ENCODE assay signal across 4 cellular contexts in the genomic region with DNA sequence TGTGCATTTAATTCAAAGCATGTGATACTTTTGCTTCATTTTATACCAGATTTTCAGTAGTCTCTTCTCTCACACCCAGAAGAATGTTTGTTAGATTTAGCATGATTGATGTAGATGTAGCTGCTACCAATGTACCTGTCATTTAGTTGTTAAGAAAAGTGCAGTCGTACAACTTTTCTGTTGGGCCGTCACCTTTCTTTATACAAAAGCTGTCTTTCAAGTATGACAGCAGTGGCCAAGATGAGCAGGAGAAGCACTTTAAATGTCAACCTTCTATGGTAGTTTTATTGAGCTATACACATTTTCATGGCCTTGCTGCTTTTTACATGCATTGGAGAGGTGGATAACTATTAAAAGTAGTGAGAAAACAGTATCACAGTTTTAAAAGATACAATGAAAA.
"Had no signal": no experiment of that assay in that cellular context is flagged by ENCODE, and none has a peak within 500 bp of the region (broad histone marks: within the 10 kb centered on the region; RNA-seq: fewer than 3 reads in every experiment).

No MANE protein-coding gene starts in this region.

- H3K27ac ChIP-seq: HL-60 had no signal

- DNase-seq: IMR-90, KBM-7 had no signal

- H3K4me3 ChIP-seq: K562 had no signal
